In the genomic region with DNA sequence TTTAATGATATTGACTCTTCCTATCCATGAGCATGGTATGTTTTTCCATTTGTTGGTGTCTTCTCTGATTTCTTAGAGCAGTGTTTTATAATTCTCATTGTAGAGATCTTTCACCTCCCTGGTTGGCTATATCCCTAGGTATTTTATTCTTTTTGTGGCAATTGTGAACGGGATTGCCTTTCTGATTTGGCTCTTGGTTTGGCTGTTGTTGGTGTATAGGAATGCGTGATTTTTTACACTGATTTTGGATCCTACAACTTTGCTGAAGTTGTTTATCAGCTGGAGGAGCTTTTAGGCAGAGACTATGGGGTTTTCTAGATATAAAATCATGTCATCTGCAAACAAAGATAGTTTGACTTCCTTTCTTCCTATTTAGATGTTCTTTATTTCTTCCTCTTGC, we compare ENCODE assay signal across 1 cellular context. TPM values are rescaled to one million over a fixed set of nuclear protein-coding genes. Genes with fewer than 3 reads are reported as not detected.
"Had no signal": no experiment of that assay in that cellular context is flagged by ENCODE, and none has a peak within 500 bp of the region (broad histone marks: within the 10 kb centered on the region; RNA-seq: fewer than 3 reads in every experiment).

No MANE protein-coding gene starts in this region.

RNA-seq across cellular contexts. Expression of a gene that starts 33.9 kb away (rescaled TPM):
- total RNA-seq: bronchial epithelial cell had no signal
